Comparison of ENCODE assay signal across 1 cellular context in genomic region chr19:3185482-3186376, GRCh38.
TF ChIP-seq lines count a peak whose summit lies in the region.

Gene NCLN (plus strand): TSS chr19:3185930. CDS start chr19:3186031, 101 bp downstream.

TF ChIP-seq in HEK293, 187 proteins besides CTCF, POLR2A, EP300 and RAD21 (continued from another document):
- no peak for TF ChIP-seq HOXD13 (CRISPR knock-in tag; IDR thresholded peaks at IDR 0.05; ENCODE audit: borderline replicate concordance)
- TF ChIP-seq ZNF112 (tag by site-specific recombination; IDR thresholded peaks at IDR 0.05): no peak
- no peak for TF ChIP-seq ZSCAN16 (tag by site-specific recombination; IDR thresholded peaks at IDR 0.05)
